Comparison of ENCODE assay signal across 30 cellular contexts in genomic region chr5:147836439-147836838, GRCh38. TPM values are rescaled to one million over a fixed set of nuclear protein-coding genes. Genes with fewer than 3 reads are reported as not detected.
"Had no signal": no experiment of that assay in that cellular context is flagged by ENCODE, and none has a peak within 500 bp of the region (broad histone marks: within the 10 kb centered on the region; RNA-seq: fewer than 3 reads in every experiment).

No MANE protein-coding gene starts in this region.

- H3K36me3 ChIP-seq: breast epithelium, heart left ventricle, WERI-Rb-1 had no signal

- H3K4me3 ChIP-seq: breast epithelium, dorsolateral prefrontal cortex, heart left ventricle, lung had no signal

- H3K27me3 ChIP-seq: breast epithelium, heart left ventricle had no signal

- H3K4me1 Mint-ChIP-seq: central memory CD8-positive, alpha-beta T cell; naive thymus-derived CD4-positive, alpha-beta T cell; neural crest cell had no signal

- H3K27ac Mint-ChIP-seq: activated naive CD8-positive, alpha-beta T cell; activated T-helper 2 cell treated with anti-CD3 and anti-CD28 coated beads, Interferon-gamma antibody, Interleukin-2, Interleukin-4, amounts not matched to agents 10 μg/mL and 5 μg/mL and 100 μg/mL, durations not matched to agents 14 hours and 24 hours and 36 hours; effector memory CD8-positive, alpha-beta T cell; naive thymus-derived CD4-positive, alpha-beta T cell had no signal

- H3K4me3 Mint-ChIP-seq: activated naive CD8-positive, alpha-beta T cell; central memory CD8-positive, alpha-beta T cell; effector memory CD8-positive, alpha-beta T cell; naive thymus-derived CD4-positive, alpha-beta T cell; neural crest cell had no signal

- ATAC-seq: effector memory CD8-positive, alpha-beta T cell; esophagus mucosa; heart left ventricle; naive thymus-derived CD4-positive, alpha-beta T cell had no signal

- H3K9me3 ChIP-seq: breast epithelium, heart left ventricle had no signal

- H3K9me3 Mint-ChIP-seq: activated T-helper 2 cell treated with anti-CD3 and anti-CD28 coated beads, Interferon-gamma antibody, Interleukin-2, Interleukin-4, amounts not matched to agents 10 μg/mL and 5 μg/mL and 100 μg/mL, durations not matched to agents 14 hours and 24 hours and 36 hours; central memory CD8-positive, alpha-beta T cell; effector memory CD8-positive, alpha-beta T cell; neural crest cell had no signal

- DNase-seq: activated CD4-positive, alpha-beta T cell treated with anti-CD3 and anti-CD28 coated beads for 1 hour; activated CD4-positive, alpha-beta T cell treated with anti-CD3 and anti-CD28 coated beads, Interleukin-2, amount 50 U/mL, for 1 hour; activated naive CD4-positive, alpha-beta T cell; activated T-cell treated with anti-CD3 and anti-CD28 coated beads, Interleukin-2, amount 50 U/mL, for 1 hour; dorsolateral prefrontal cortex; effector memory CD8-positive, alpha-beta T cell; heart left ventricle; kidney; naive thymus-derived CD4-positive, alpha-beta T cell; occipital lobe; posterior cingulate gyrus; retina; stimulated activated CD4-positive, alpha-beta T cell treated with anti-CD3 and anti-CD28 coated beads, Interleukin-4, amount 100 ng/mL, for 1 hour; stimulated activated naive CD4-positive, alpha-beta T cell treated with Interleukin-2 at 50 U/mL for 16 hours; SW 1271; T-helper 2 cell; WERI-Rb-1 had no signal

- H3K4me1 ChIP-seq: breast epithelium, heart left ventricle had no signal

- H3K36me3 Mint-ChIP-seq: activated naive CD8-positive, alpha-beta T cell; naive thymus-derived CD4-positive, alpha-beta T cell had no signal

RNA-seq across cellular contexts. Expression of gene SPINK1, which starts 5.0 kb away (rescaled TPM):
- total RNA-seq: activated T-helper 2 cell treated with anti-CD3 and anti-CD28 coated beads, Interferon-gamma antibody, Interleukin-2, Interleukin-4, amounts not matched to agents 10 μg/mL and 5 μg/mL and 100 μg/mL, durations not matched to agents 14 hours and 24 hours and 36 hours; astrocyte; dorsolateral prefrontal cortex; endothelial cell of umbilical vein; esophagus mucosa; naive thymus-derived CD4-positive, alpha-beta T cell; neural crest cell; occipital lobe; subcutaneous adipose tissue had no signal

RNA-seq across cellular contexts. Expression of gene SCGB3A2, which starts 42.1 kb away (rescaled TPM):
- total RNA-seq: activated T-helper 2 cell treated with anti-CD3 and anti-CD28 coated beads, Interferon-gamma antibody, Interleukin-2, Interleukin-4, amounts not matched to agents 10 μg/mL and 5 μg/mL and 100 μg/mL, durations not matched to agents 14 hours and 24 hours and 36 hours; breast epithelium; endothelial cell of umbilical vein; esophagus mucosa; heart left ventricle; kidney; mesenteric fat pad; mucosa of gallbladder; naive thymus-derived CD4-positive, alpha-beta T cell; neural crest cell; occipital lobe; subcutaneous adipose tissue; urinary bladder had no signal

RNA-seq across cellular contexts. Expression of gene JAKMIP2, which starts 53.9 kb away (rescaled TPM):
- total RNA-seq: endothelial cell of umbilical vein had no signal
